8 cellular contexts compared by ENCODE assay signal in genomic region chr10:122375761-122376160, GRCh38. TPM values are rescaled to one million over a fixed set of nuclear protein-coding genes. Genes with fewer than 3 reads are reported as not detected.
A peak's percentile ranks its signal among the peaks of the same experiment; 100 is the strongest.
DNase-seq lines count a peak whose midpoint lies in the region; ATAC-seq and TF ChIP-seq lines count a peak whose summit lies in the region.

No MANE protein-coding gene starts in this region.

- peaks cover 48% of the 10 kb centered on the region for H3K4me1 ChIP-seq in CD8-positive, alpha-beta memory T cell (ENCODE audit: insufficient read depth, low read length)
- H3K4me1 ChIP-seq in RWPE2 (ENCODE audit: insufficient read depth, poor library complexity, severe bottlenecking) (peaks cover 21% of the 10 kb centered on the region), esophagus squamous epithelium (peaks cover 9 to 68% (median 32%) of the 10 kb centered on the region in 3 donors), ovary (ENCODE audit: insufficient read depth) (peaks cover 5% of the 10 kb centered on the region)

- POLR2A ChIA-PET in CD8-positive, alpha-beta memory T cell (lab: Charles Lee), result interaction anchor here (0.7 to 2.0 kb wide), 2 partner anchors 14 to 47 kb away, joined by 3 to 6 read pairs; no protein-coding TSS in a partner anchor

- peak overlapping the region; percentile 77 for H3K27ac ChIP-seq in CD8-positive, alpha-beta memory T cell (ENCODE audit: low read depth, low read length)
- H3K27ac ChIP-seq in RWPE2 (ENCODE audit: poor library complexity, severe bottlenecking) (peak overlapping the region; percentile 73), esophagus squamous epithelium (peak overlapping the region; percentile 91 to 100 (median 98)), ovary (peak overlapping the region in 1 of 2 donors; percentile 99)

- ATAC-seq in RWPE2 (ENCODE audit: low read depth), result no peak
- no peak for ATAC-seq in HG03354 (IDR thresholded peaks at IDR 0.05; ENCODE audit: poor library complexity, severe bottlenecking, unreplicated experiment)

- TF ChIP-seq POLR2A in esophagus squamous epithelium (IDR thresholded peaks at IDR 0.05), result no peak
- no peak for TF ChIP-seq POLR2A in ovary (IDR thresholded peaks at IDR 0.05)

- no peak for TF ChIP-seq CTCF in RWPE2 (IDR thresholded peaks at IDR 0.05; ENCODE audit: poor library complexity, severe bottlenecking)
- no peak for TF ChIP-seq CTCF in esophagus squamous epithelium (IDR thresholded peaks at IDR 0.05)
- TF ChIP-seq CTCF in ovary (IDR thresholded peaks at IDR 0.05), result no peak

- no peaks in the 10 kb centered on the region for H3K27me3 ChIP-seq in CD8-positive, alpha-beta memory T cell (ENCODE audit: insufficient read depth, low read length, poor library complexity, severe bottlenecking)
- H3K27me3 ChIP-seq in RWPE2 (ENCODE audit: insufficient read depth, poor library complexity, severe bottlenecking) (no peaks in the 10 kb centered on the region), esophagus squamous epithelium (no peaks in the 10 kb centered on the region), ovary (no peaks in the 10 kb centered on the region)

- H3K4me1 Mint-ChIP-seq in CD8-positive, alpha-beta memory T cell, result peaks cover 52 to 61% (median 60%) of the 10 kb centered on the region in 3 donors

- peaks cover 5 to 7% of the 10 kb centered on the region in 2 donors for H3K27me3 Mint-ChIP-seq in CD8-positive, alpha-beta memory T cell

- H3K36me3 Mint-ChIP-seq in CD8-positive, alpha-beta memory T cell, result peaks cover 8 to 22% (median 16%) of the 10 kb centered on the region in 3 donors

- no peaks in the 10 kb centered on the region for H3K9me3 Mint-ChIP-seq in CD8-positive, alpha-beta memory T cell

- WGBS in esophagus squamous epithelium, 2 donors, result 4 to 7% methylated on average over 3 of the region's 3 CpGs
- 2% methylated on average over 3 of the region's 3 CpGs for WGBS in ovary, 3 donors

- CTCF ChIA-PET in CD8-positive, alpha-beta memory T cell (lab: Charles Lee), result no interaction called here

- H3K4me3 Mint-ChIP-seq in CD8-positive, alpha-beta memory T cell, result peak overlapping the region; percentile 90 to 98 (median 96)

- H3K9me3 ChIP-seq in CD8-positive, alpha-beta memory T cell (ENCODE audit: low read length), result no peaks in the 10 kb centered on the region
- no peaks in the 10 kb centered on the region for H3K9me3 ChIP-seq in RWPE2 (ENCODE audit: severe bottlenecking)
- no peaks in the 10 kb centered on the region for H3K9me3 ChIP-seq in esophagus squamous epithelium
- H3K9me3 ChIP-seq in ovary, result no peaks in the 10 kb centered on the region

- intact Hi-C loops in esophagus squamous epithelium (cut with DNase I), result no loop called here
- intact Hi-C loops in ovary (cut with DNase I), result loop anchor here in 2 of 4 donors (2.0 to 10.0 kb wide), 2 partner anchors 31 to 71 kb away; no protein-coding TSS in a partner anchor

- no peaks in the 10 kb centered on the region for H3K36me3 ChIP-seq in CD8-positive, alpha-beta memory T cell (ENCODE audit: insufficient read depth, low read length)
- H3K36me3 ChIP-seq in RWPE2 (ENCODE audit: low read depth), result peaks cover 5% of the 10 kb centered on the region; the same call in 1 of the 2 replicates
- peaks cover 0 to 10% (median 0%) of the 10 kb centered on the region in 3 donors for H3K36me3 ChIP-seq in esophagus squamous epithelium
- H3K36me3 ChIP-seq in ovary, result no peaks in the 10 kb centered on the region

- peak overlapping the region; percentile 77 for H3K4me3 ChIP-seq in CD8-positive, alpha-beta memory T cell (ENCODE audit: low read length)
- H3K4me3 ChIP-seq in RWPE2 (ENCODE audit: severe bottlenecking), result peak overlapping the region; percentile 87
- peak overlapping the region; percentile 72 to 99 (median 90) for H3K4me3 ChIP-seq in esophagus squamous epithelium
- H3K4me3 ChIP-seq in ovary, result peak overlapping the region; percentile 88

- no peak for TF ChIP-seq EP300 in ovary (IDR thresholded peaks at IDR 0.05)

- DNase-seq in CD8-positive, alpha-beta memory T cell, result no peak
- DNase-seq in RWPE2 (ENCODE audit: low spot score) (no peak), esophagus squamous epithelium (lab: John Stamatoyannopoulos, UW) (no peak), ovary (no peak), RPMI8226 (no peak), cortex of kidney (lab: John Stamatoyannopoulos, UW) (no peak), NAMALWA (ENCODE audit: low spot score) (no peak)

- peak overlapping the region; percentile 91 to 99 (median 98) for H3K27ac Mint-ChIP-seq in CD8-positive, alpha-beta memory T cell

RNA-seq across cellular contexts. Expression of gene PLEKHA1, which starts 1.3 kb away (rescaled TPM):
- total RNA-seq in CD8-positive, alpha-beta memory T cell, result 10 to 100 TPM; 14.5 to 16.8 TPM
- 101 TPM for polyA plus RNA-seq in CD8-positive, alpha-beta memory T cell
- total RNA-seq in esophagus squamous epithelium (10 to 100 TPM; 23.4 to 56.3 (median 35.9) TPM), ovary (10 to 100 TPM; 22.0 to 31.1 (median 28.4) TPM)
- polyA plus RNA-seq in ovary, result 10 to 100 TPM; 16.7 to 19.1 TPM
